In the genomic region with DNA sequence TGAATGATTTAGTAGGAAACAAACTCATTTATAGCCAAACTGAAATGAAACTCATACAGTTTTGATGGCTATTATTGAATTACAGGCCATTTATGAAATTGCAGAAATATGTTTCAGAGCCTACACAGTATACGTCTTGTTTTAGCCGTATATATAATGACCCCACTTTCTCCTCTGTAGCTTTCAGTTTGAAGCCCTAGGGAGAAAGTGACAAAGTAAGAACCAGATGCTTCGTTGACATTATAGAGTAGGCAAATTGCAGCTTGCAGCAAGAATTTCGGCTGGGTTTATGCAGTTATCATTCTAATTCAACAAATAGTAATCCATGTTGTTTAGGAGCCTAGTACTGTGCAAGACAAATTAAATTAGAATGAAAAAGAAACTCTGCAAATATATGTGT, we compare ENCODE assay signal across 2 cellular contexts.
TF ChIP-seq lines count a peak whose summit lies in the region.

No MANE protein-coding gene starts in this region.

TF ChIP-seq in SK-N-SH, 30 proteins besides CTCF, POLR2A, EP300 and RAD21 (continued from another document):
- no peak for TF ChIP-seq CHD2 (IDR thresholded peaks at IDR 0.05; ENCODE audit: low read length, partially characterized antibody)
- TF ChIP-seq FOXM1 (IDR thresholded peaks at IDR 0.05; ENCODE audit: low read depth): no peak
- no peak for TF ChIP-seq RXRA (IDR thresholded peaks at IDR 0.05; ENCODE audit: borderline replicate concordance, low read depth)
- TF ChIP-seq GATA2 (CRISPR knock-in tag; IDR thresholded peaks at IDR 0.05): no peak

TF ChIP-seq in SK-N-SH treated with all-trans-retinoic acid at 6 μM for 48 hours, 23 proteins besides CTCF, POLR2A, EP300 and RAD21 (continued from another document):
- TF ChIP-seq TOX (CRISPR knock-in tag; IDR thresholded peaks at IDR 0.05; ENCODE audit: borderline replicate concordance): no peak
- TF ChIP-seq RARB (CRISPR knock-in tag; IDR thresholded peaks at IDR 0.05): no peak
- TF ChIP-seq ARNTL (CRISPR knock-in tag; IDR thresholded peaks at IDR 0.05; ENCODE audit: borderline replicate concordance, low read depth): no peak
- TF ChIP-seq, protein P1, sequence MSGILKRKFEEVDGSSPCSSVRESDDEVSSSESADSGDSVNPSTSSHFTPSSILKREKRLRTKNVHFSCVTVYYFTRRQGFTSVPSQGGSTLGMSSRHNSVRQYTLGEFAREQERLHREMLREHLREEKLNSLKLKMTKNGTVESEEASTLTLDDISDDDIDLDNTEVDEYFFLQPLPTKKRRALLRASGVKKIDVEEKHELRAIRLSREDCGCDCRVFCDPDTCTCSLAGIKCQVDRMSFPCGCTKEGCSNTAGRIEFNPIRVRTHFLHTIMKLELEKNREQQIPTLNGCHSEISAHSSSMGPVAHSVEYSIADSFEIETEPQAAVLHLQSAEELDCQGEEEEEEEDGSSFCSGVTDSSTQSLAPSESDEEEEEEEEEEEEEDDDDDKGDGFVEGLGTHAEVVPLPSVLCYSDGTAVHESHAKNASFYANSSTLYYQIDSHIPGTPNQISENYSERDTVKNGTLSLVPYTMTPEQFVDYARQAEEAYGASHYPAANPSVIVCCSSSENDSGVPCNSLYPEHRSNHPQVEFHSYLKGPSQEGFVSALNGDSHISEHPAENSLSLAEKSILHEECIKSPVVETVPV (CRISPR knock-in tag; IDR thresholded peaks at IDR 0.05): no peak
- TF ChIP-seq, protein P2, sequence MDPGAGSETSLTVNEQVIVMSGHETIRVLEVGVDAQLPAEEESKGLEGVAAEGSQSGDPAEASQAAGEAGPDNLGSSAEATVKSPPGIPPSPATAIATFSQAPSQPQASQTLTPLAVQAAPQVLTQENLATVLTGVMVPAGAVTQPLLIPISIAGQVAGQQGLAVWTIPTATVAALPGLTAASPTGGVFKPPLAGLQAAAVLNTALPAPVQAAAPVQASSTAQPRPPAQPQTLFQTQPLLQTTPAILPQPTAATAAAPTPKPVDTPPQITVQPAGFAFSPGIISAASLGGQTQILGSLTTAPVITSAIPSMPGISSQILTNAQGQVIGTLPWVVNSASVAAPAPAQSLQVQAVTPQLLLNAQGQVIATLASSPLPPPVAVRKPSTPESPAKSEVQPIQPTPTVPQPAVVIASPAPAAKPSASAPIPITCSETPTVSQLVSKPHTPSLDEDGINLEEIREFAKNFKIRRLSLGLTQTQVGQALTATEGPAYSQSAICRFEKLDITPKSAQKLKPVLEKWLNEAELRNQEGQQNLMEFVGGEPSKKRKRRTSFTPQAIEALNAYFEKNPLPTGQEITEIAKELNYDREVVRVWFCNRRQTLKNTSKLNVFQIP (CRISPR knock-in tag; IDR thresholded peaks at IDR 0.05; ENCODE audit: borderline replicate concordance, low read depth): no peak
TF ChIP-seq in SK-N-SH treated with all-trans-retinoic acid at 6 μM for 48 hours: peak in this region for 0.
